ENCODE assay signal across 12 cellular contexts in genomic region chr20:63973160-63973479, GRCh38. TPM values are rescaled to one million over a fixed set of nuclear protein-coding genes. Genes with fewer than 3 reads are reported as not detected.
DNase-seq lines count a peak whose midpoint lies in the region; ATAC-seq, FAIRE-seq and TF ChIP-seq lines count a peak whose summit lies in the region.
"Had no signal": no experiment of that assay in that cellular context is flagged by ENCODE, and none has a peak within 500 bp of the region (broad histone marks: within the 10 kb centered on the region; RNA-seq: fewer than 3 reads in every experiment).

No MANE protein-coding gene starts in this region.

- H2AFZ ChIP-seq in HepG2 (ENCODE audit: low read length): no peak overlapping the region

- peaks cover 11% of the 10 kb centered on the region for H3K79me2 ChIP-seq in HepG2 (ENCODE audit: insufficient read depth, low read length)

- TF ChIP-seq POLR2A in HepG2 (IDR thresholded peaks at IDR 0.05; ENCODE audit: insufficient read depth in 1 of 2, low read depth in 2 of 2, low read length in 2 of 2) (no peak), right lobe of liver (IDR thresholded peaks at IDR 0.05) (no peak)

- DNase-seq in HepG2 (ENCODE audit: low spot score) (no peak), right lobe of liver (no peak), MCF 10A (ENCODE audit: unreplicated experiment) (no peak), mesothelial cell of epicardium (ENCODE audit: low spot score in 2 of 2, unreplicated experiment in 2 of 2) (no peak), type B pancreatic cell (ENCODE audit: extremely low spot score, unreplicated experiment) (no peak), omental fat pad (ENCODE audit: low spot score) (no peak), mucosa of gallbladder (ENCODE audit: low spot score) (no peak)

- TF ChIP-seq EP300 in HepG2 (IDR thresholded peaks at IDR 0.05; ENCODE audit: low read depth in 2 of 2, low read length in 2 of 2) (no peak), HepG2 (CRISPR knock-in tag; IDR thresholded peaks at IDR 0.05; ENCODE audit: borderline replicate concordance) (no peak)

- TF ChIP-seq RAD21 in HepG2 (CRISPR knock-in tag; IDR thresholded peaks at IDR 0.05): no peak

- H3K4me1 ChIP-seq in HepG2 (ENCODE audit: insufficient read depth, low read length) (peaks cover 55% of the 10 kb centered on the region), right lobe of liver (peaks cover 0 to 21% (median 7%) of the 10 kb centered on the region in 4 donors)

- peak overlapping the region in 2 of 3 experiments; percentile 43 to 75; a peak in 3 of 6 replicates for H3K4me3 ChIP-seq in HepG2 (replicated peaks in 1 of 3; ENCODE audit: insufficient read depth in 1 of 3, low read depth in 2 of 3, low read length in 3 of 3)
- H3K4me3 ChIP-seq in right lobe of liver: no peak overlapping the region

- H3K27me3 ChIP-seq in HepG2 (ENCODE audit: control insufficient read depth in 1 of 2, insufficient read depth in 2 of 2, low read length in 2 of 2) (no peaks in the 10 kb centered on the region), right lobe of liver (no peaks in the 10 kb centered on the region)
- H3K27me3 ChIP-seq: upper lobe of right lung had no signal

- peak overlapping the region; percentile 13 for H3K27ac ChIP-seq in HepG2 (ENCODE audit: extremely low read length, insufficient read depth, low read length)
- H3K27ac ChIP-seq in right lobe of liver: no peak overlapping the region
- H3K27ac ChIP-seq: upper lobe of right lung had no signal

- H3K9me3 ChIP-seq in HepG2 (ENCODE audit: low read length): no peaks in the 10 kb centered on the region
- no peaks in the 10 kb centered on the region for H3K9me3 ChIP-seq in right lobe of liver
- H3K9me3 ChIP-seq: upper lobe of right lung had no signal

- POLR2A ChIA-PET in HepG2 (lab: Yijun Ruan, JAX) (interaction anchor here (0.9 to 3.6 kb wide), 15 partner anchors 7 to 436 kb away, joined by 3 to 36 read pairs (median 4); partner anchors contain the start of genes PRPF6, PTK6, TPD52L2 and UCKL1), MCF 10A (lab: Yijun Ruan, JAX) (interaction anchor here (1.0 to 1.4 kb wide), 7 partner anchors 10 to 435 kb away, joined by 3 to 6 read pairs (median 5); partner anchors contain the start of genes TPD52L2 and UCKL1)

- H3K9me3 Mint-ChIP-seq in MCF 10A (ENCODE audit: unreplicated experiment) (no peaks in the 10 kb centered on the region), mesothelial cell of epicardium (no peaks in the 10 kb centered on the region), type B pancreatic cell (no peaks in the 10 kb centered on the region)
- H3K9me3 Mint-ChIP-seq: activated T-cell treated with anti-CD3 and anti-CD28 coated beads, Interleukin-2, amount 50 U/mL, for 24 hours; T-cell had no signal

- H3K4me3 Mint-ChIP-seq in MCF 10A (ENCODE audit: unreplicated experiment) (peak overlapping the region; percentile 61), mesothelial cell of epicardium (peak overlapping the region; percentile 41), type B pancreatic cell (peak overlapping the region; percentile 70)
- H3K4me3 Mint-ChIP-seq: activated naive CD8-positive, alpha-beta T cell; activated T-cell treated with anti-CD3 and anti-CD28 coated beads, Interleukin-2, amount 50 U/mL, for 24 hours; T-cell had no signal

- H3K27me3 Mint-ChIP-seq in MCF 10A (ENCODE audit: insufficient read depth, unreplicated experiment) (no peaks in the 10 kb centered on the region), mesothelial cell of epicardium (ENCODE audit: low read depth) (peaks cover 12% of the 10 kb centered on the region), type B pancreatic cell (peaks cover 8% of the 10 kb centered on the region)
- H3K27me3 Mint-ChIP-seq: activated naive CD8-positive, alpha-beta T cell; activated T-cell treated with anti-CD3 and anti-CD28 coated beads, Interleukin-2, amount 50 U/mL, for 24 hours; T-cell had no signal

- FAIRE-seq in HepG2 (lab: Jason Lieb, UNC): peak; percentile 12

- CTCF ChIA-PET in HepG2 (lab: Yijun Ruan, JAX; ENCODE audit: low intra/inter-chr PET ratio, low total read pairs) (interaction anchor here (0.5 to 2.4 kb wide), 8 partner anchors 22 to 435 kb away, joined by 3 to 18 read pairs (median 4); partner anchors contain the start of genes ARFRP1 and ZGPAT), MCF 10A (lab: Yijun Ruan, JAX) (interaction anchor here (0.7 to 2.9 kb wide), 17 partner anchors 9 to 1329 kb away, joined by 3 to 24 read pairs (median 4); partner anchors contain the start of genes ARFRP1, PTK6, UCKL1 and ZGPAT)

- H3K27ac Mint-ChIP-seq in MCF 10A (ENCODE audit: low read depth, unreplicated experiment): peak overlapping the region; percentile 18
- H3K27ac Mint-ChIP-seq in mesothelial cell of epicardium: no peak overlapping the region
- no peak overlapping the region for H3K27ac Mint-ChIP-seq in type B pancreatic cell
- H3K27ac Mint-ChIP-seq: activated naive CD8-positive, alpha-beta T cell; activated T-cell treated with anti-CD3 and anti-CD28 coated beads, Interleukin-2, amount 50 U/mL, for 24 hours had no signal

- no peak overlapping the region for H3K9ac ChIP-seq in HepG2 (ENCODE audit: insufficient read depth, low read depth, low read length)

- intact Hi-C loops in HepG2 (cut with micrococcal nuclease; ENCODE audit: unreplicated experiment) (loop anchor here (5.0 kb wide), 1 partner anchor 436 kb away; the partner anchor contains the start of gene PTK6), right lobe of liver (cut with DNase I) (loop anchor here (10.0 kb wide), 2 partner anchors 428 to 438 kb away; partner anchors contain the start of genes PTK6 (in 1 of the 2) and SRMS (in 1 of the 2)), MCF 10A (cut with micrococcal nuclease) (loop anchor here (5.0 kb wide), 2 partner anchors 186 to 266 kb away; partner anchors contain the start of genes ARFRP1 and ZGPAT)

- 46% methylated on average over 1 of the region's 3 CpGs for WGBS in HepG2 (ENCODE audit: low lambda C conversion rate)
- 72% methylated on average over 3 of the region's 3 CpGs for WGBS in right lobe of liver (ENCODE audit: insufficient coverage, low coverage, low lambda C conversion rate, missing lambda C conversion rate)

- H3K4me1 Mint-ChIP-seq in MCF 10A (ENCODE audit: insufficient read depth, unreplicated experiment): peaks cover 35% of the 10 kb centered on the region
- peaks cover 15% of the 10 kb centered on the region for H3K4me1 Mint-ChIP-seq in mesothelial cell of epicardium
- H3K4me1 Mint-ChIP-seq in type B pancreatic cell (ENCODE audit: unreplicated experiment): peaks cover 4% of the 10 kb centered on the region

- no peaks in the 10 kb centered on the region; the same call in 1 of the 2 replicates for H4K20me1 ChIP-seq in HepG2 (ENCODE audit: insufficient read depth, low read length)

- in situ Hi-C loops in HepG2 (cut with HindIII; ENCODE audit: extremely low pct_ligation_motif_present, low pct_unique_long_range_greater_than_20kb): no loop called here

- peak overlapping the region; percentile 91 for H3K4me2 ChIP-seq in HepG2 (ENCODE audit: low read depth, low read length)

- H3K36me3 Mint-ChIP-seq in MCF 10A (ENCODE audit: insufficient read depth, unreplicated experiment): no peaks in the 10 kb centered on the region
- peaks cover 5% of the 10 kb centered on the region for H3K36me3 Mint-ChIP-seq in mesothelial cell of epicardium
- no peaks in the 10 kb centered on the region for H3K36me3 Mint-ChIP-seq in type B pancreatic cell

- H3K36me3 ChIP-seq in HepG2 (replicated peaks in 1 of 2; ENCODE audit: control insufficient read depth in 1 of 2, insufficient read depth in 2 of 2, low read length in 2 of 2) (no peaks in the 10 kb centered on the region; a peak in 2 of 5 replicates), right lobe of liver (no peaks in the 10 kb centered on the region)
- H3K36me3 ChIP-seq: upper lobe of right lung had no signal

- no TSS peak for BruUV-seq in HepG2 (replicated peaks; lab: Mats Ljungman, UMichigan)
- no TSS peak for BruUV-seq in MCF 10A (replicated peaks; lab: Mats Ljungman, UMichigan)

- ATAC-seq in HepG2 (no peak), right lobe of liver (no peak), omental fat pad (ENCODE audit: low FRiP score) (no peak), GM18909 (IDR thresholded peaks at IDR 0.05; ENCODE audit: poor library complexity, unreplicated experiment) (no peak)

- TF ChIP-seq CTCF in HepG2 (CRISPR knock-in tag; IDR thresholded peaks at IDR 0.05) (no peak), right lobe of liver (IDR thresholded peaks at IDR 0.05) (no peak), MCF 10A (IDR thresholded peaks at IDR 0.05; ENCODE audit: unreplicated experiment) (no peak), mesothelial cell of epicardium (IDR thresholded peaks at IDR 0.05; ENCODE audit: unreplicated experiment) (no peak), type B pancreatic cell (conservative IDR thresholded peaks at IDR 0.05) (no peak), omental fat pad (IDR thresholded peaks at IDR 0.05) (no peak)

RNA-seq across cellular contexts. Expression of gene ZNF512B, which starts 3.4 kb away (rescaled TPM):
- 22.0 and 30.6 TPM in 2 replicates for total RNA-seq in HepG2 (2016; rRNA removed; fragmentation: Illumina TruSeq; extraction: Trizol)
- total RNA-seq in HepG2 (2016; cell fraction: cytosol; rRNA removed; fragmentation: Illumina TruSeq; extraction: Trizol; ENCODE audit: low read depth): 2.9 and 3.3 TPM in 2 replicates
- total RNA-seq in HepG2 (2016; cell fraction: insoluble cytoplasmic fraction; rRNA removed; fragmentation: Illumina TruSeq; extraction: Trizol): 19.4 and 31.9 TPM in 2 replicates
- 12.6 and 13.7 TPM in 2 replicates for total RNA-seq in HepG2 (2016; cell fraction: membrane; rRNA removed; fragmentation: Illumina TruSeq; extraction: Trizol)
- 28.0 and 32.8 TPM in 2 replicates for total RNA-seq in HepG2 (2016; cell fraction: nucleus; rRNA removed; fragmentation: Illumina TruSeq; extraction: Trizol)
- 11.5 and 16.4 TPM in 2 replicates for polyA plus RNA-seq in HepG2 (2011; rRNA removed)
- 9.0 and 12.7 TPM in 2 replicates for polyA plus RNA-seq in HepG2 (2011; cell fraction: cytosol; rRNA removed)
- polyA plus RNA-seq in HepG2 (2011; cell fraction: nucleus; rRNA removed): 106 and 141 TPM in 2 replicates
- 23.5 and 23.8 TPM in 2 replicates for polyA plus RNA-seq in HepG2 (2012)
- 2.1 and 2.2 TPM in 2 replicates for polyA plus RNA-seq in HepG2 (2016; cell fraction: cytosol; fragmentation: Illumina TruSeq; extraction: Trizol; ENCODE audit: low read depth)
- polyA plus RNA-seq in HepG2 (2016; cell fraction: insoluble cytoplasmic fraction; fragmentation: Illumina TruSeq; extraction: Trizol; ENCODE audit: low read depth): 23.5 and 28.8 TPM in 2 replicates
- 8.1 and 9.6 TPM in 2 replicates for polyA plus RNA-seq in HepG2 (2016; cell fraction: membrane; fragmentation: Illumina TruSeq; extraction: Trizol; ENCODE audit: low read depth)
- polyA plus RNA-seq in HepG2 (2016; cell fraction: nucleus; fragmentation: Illumina TruSeq; extraction: Trizol; ENCODE audit: insufficient read depth, low read depth): 109 and 115 TPM in 2 replicates
- 5.2 and 21.4 TPM in 2 replicates for polyA minus RNA-seq in HepG2 (2011; rRNA and poly(A)+ RNA removed; ENCODE audit: low replicate concordance)
- 14.0 and 14.8 TPM in 2 replicates for polyA minus RNA-seq in HepG2 (2011; cell fraction: cytosol; rRNA and poly(A)+ RNA removed)
- 13.6 and 13.9 TPM in 2 replicates for polyA minus RNA-seq in HepG2 (2011; cell fraction: nucleus; rRNA and poly(A)+ RNA removed)
- 10 to 100 TPM; 10.8 to 16.8 (median 14.0) TPM for total RNA-seq in right lobe of liver
- total RNA-seq in MCF 10A (2022): 23.5 and 26.6 TPM in 2 replicates
- 60.0 to 62.0 TPM (median 61.0 TPM) in 3 replicates for total RNA-seq in mesothelial cell of epicardium
- 34.7 and 40.8 TPM in 2 replicates for total RNA-seq in type B pancreatic cell (ENCODE audit: low replicate concordance)
- 1 to 10 TPM; 6.4 to 9.8 (median 7.2) TPM for total RNA-seq in omental fat pad
- total RNA-seq in mucosa of gallbladder: 26.1 TPM

RNA-seq across cellular contexts. Expression of gene SAMD10, which starts 6.3 kb away (rescaled TPM):
- total RNA-seq in HepG2 (2016; rRNA removed; fragmentation: Illumina TruSeq; extraction: Trizol): 5.1 and 6.1 TPM in 2 replicates
- total RNA-seq in HepG2 (2016; cell fraction: cytosol; rRNA removed; fragmentation: Illumina TruSeq; extraction: Trizol; ENCODE audit: low read depth): 3.8 and 3.9 TPM in 2 replicates
- 4.7 and 6.8 TPM in 2 replicates for total RNA-seq in HepG2 (2016; cell fraction: insoluble cytoplasmic fraction; rRNA removed; fragmentation: Illumina TruSeq; extraction: Trizol)
- 7.9 and 9.1 TPM in 2 replicates for total RNA-seq in HepG2 (2016; cell fraction: membrane; rRNA removed; fragmentation: Illumina TruSeq; extraction: Trizol)
- total RNA-seq in HepG2 (2016; cell fraction: nucleus; rRNA removed; fragmentation: Illumina TruSeq; extraction: Trizol): 5.9 and 6.0 TPM in 2 replicates
- polyA plus RNA-seq in HepG2 (2011; rRNA removed): 11.0 and 11.8 TPM in 2 replicates
- polyA plus RNA-seq in HepG2 (2011; cell fraction: cytosol; rRNA removed): 5.2 and 8.8 TPM in 2 replicates
- 51.4 and 63.7 TPM in 2 replicates for polyA plus RNA-seq in HepG2 (2011; cell fraction: nucleus; rRNA removed)
- polyA plus RNA-seq in HepG2 (2012): 6.2 and 8.9 TPM in 2 replicates
- 8.7 and 9.1 TPM in 2 replicates for polyA plus RNA-seq in HepG2 (2016; cell fraction: cytosol; fragmentation: Illumina TruSeq; extraction: Trizol; ENCODE audit: low read depth)
- polyA plus RNA-seq in HepG2 (2016; cell fraction: insoluble cytoplasmic fraction; fragmentation: Illumina TruSeq; extraction: Trizol; ENCODE audit: low read depth): 8.4 and 12.7 TPM in 2 replicates
- 15.2 and 15.4 TPM in 2 replicates for polyA plus RNA-seq in HepG2 (2016; cell fraction: membrane; fragmentation: Illumina TruSeq; extraction: Trizol; ENCODE audit: low read depth)
- 20.5 and 24.8 TPM in 2 replicates for polyA plus RNA-seq in HepG2 (2016; cell fraction: nucleus; fragmentation: Illumina TruSeq; extraction: Trizol; ENCODE audit: insufficient read depth, low read depth)
- 3.7 and 5.9 TPM in 2 replicates for polyA minus RNA-seq in HepG2 (2011; rRNA and poly(A)+ RNA removed; ENCODE audit: low replicate concordance)
- 4.8 and 6.0 TPM in 2 replicates for polyA minus RNA-seq in HepG2 (2011; cell fraction: cytosol; rRNA and poly(A)+ RNA removed)
- 3.3 and 4.0 TPM in 2 replicates for polyA minus RNA-seq in HepG2 (2011; cell fraction: nucleus; rRNA and poly(A)+ RNA removed)
- total RNA-seq in right lobe of liver: 1 to 10 TPM; 2.7 to 6.7 (median 3.5) TPM
- 4.4 and 4.5 TPM in 2 replicates for total RNA-seq in MCF 10A (2022)
- total RNA-seq in mesothelial cell of epicardium: 10.3 to 11.7 TPM (median 11.4 TPM) in 3 replicates
- 7.4 and 16.9 TPM in 2 replicates for total RNA-seq in type B pancreatic cell (ENCODE audit: low replicate concordance)
- total RNA-seq in omental fat pad: 1 to 10 TPM in 1 of 4 donors, under 1 TPM in 2, not detected in 1; 0.48 to 1.2 (median 0.84) TPM
- total RNA-seq in mucosa of gallbladder: 12.7 TPM

RNA-seq across cellular contexts. Expression of gene PRPF6, which starts 7.8 kb away (rescaled TPM):
- total RNA-seq in HepG2 (2016; rRNA removed; fragmentation: Illumina TruSeq; extraction: Trizol) (101 and 127 TPM in 2 replicates), right lobe of liver (10 to 100 TPM; 21.7 to 28.9 (median 24.4) TPM), MCF 10A (2022) (70.9 and 88.5 TPM in 2 replicates), mesothelial cell of epicardium (65.2 to 68.2 TPM (median 65.9 TPM) in 3 replicates), type B pancreatic cell (ENCODE audit: low replicate concordance) (64.3 and 67.9 TPM in 2 replicates), omental fat pad (10 to 100 TPM; 34.7 to 43.8 (median 40.2) TPM), mucosa of gallbladder (74.7 TPM)
- 28.1 and 30.5 TPM in 2 replicates for total RNA-seq in HepG2 (2016; cell fraction: cytosol; rRNA removed; fragmentation: Illumina TruSeq; extraction: Trizol; ENCODE audit: low read depth)
- 101 and 116 TPM in 2 replicates for total RNA-seq in HepG2 (2016; cell fraction: insoluble cytoplasmic fraction; rRNA removed; fragmentation: Illumina TruSeq; extraction: Trizol)
- total RNA-seq in HepG2 (2016; cell fraction: membrane; rRNA removed; fragmentation: Illumina TruSeq; extraction: Trizol): 51.1 and 54.9 TPM in 2 replicates
- 68.1 and 77.4 TPM in 2 replicates for total RNA-seq in HepG2 (2016; cell fraction: nucleus; rRNA removed; fragmentation: Illumina TruSeq; extraction: Trizol)
- 63.7 and 65.3 TPM in 2 replicates for polyA plus RNA-seq in HepG2 (2011; rRNA removed)
- polyA plus RNA-seq in HepG2 (2011; cell fraction: cytosol; rRNA removed): 58.9 and 67.6 TPM in 2 replicates
- polyA plus RNA-seq in HepG2 (2011; cell fraction: nucleus; rRNA removed): 82.2 and 84.5 TPM in 2 replicates
- 79.5 and 80.7 TPM in 2 replicates for polyA plus RNA-seq in HepG2 (2012)
- polyA plus RNA-seq in HepG2 (2016; cell fraction: cytosol; fragmentation: Illumina TruSeq; extraction: Trizol; ENCODE audit: low read depth): 41.2 and 42.1 TPM in 2 replicates
- polyA plus RNA-seq in HepG2 (2016; cell fraction: insoluble cytoplasmic fraction; fragmentation: Illumina TruSeq; extraction: Trizol; ENCODE audit: low read depth): 130 and 149 TPM in 2 replicates
- polyA plus RNA-seq in HepG2 (2016; cell fraction: membrane; fragmentation: Illumina TruSeq; extraction: Trizol; ENCODE audit: low read depth): 56.1 and 60.4 TPM in 2 replicates
- 122 TPM in 2 replicates for polyA plus RNA-seq in HepG2 (2016; cell fraction: nucleus; fragmentation: Illumina TruSeq; extraction: Trizol; ENCODE audit: insufficient read depth, low read depth)
- 50.1 and 75.7 TPM in 2 replicates for polyA minus RNA-seq in HepG2 (2011; rRNA and poly(A)+ RNA removed; ENCODE audit: low replicate concordance)
- 46.1 and 51.9 TPM in 2 replicates for polyA minus RNA-seq in HepG2 (2011; cell fraction: cytosol; rRNA and poly(A)+ RNA removed)
- 44.4 and 50.5 TPM in 2 replicates for polyA minus RNA-seq in HepG2 (2011; cell fraction: nucleus; rRNA and poly(A)+ RNA removed)

RNA-seq across cellular contexts. Expression of gene UCKL1, which starts 16.9 kb away (rescaled TPM):
- 48.0 and 50.2 TPM in 2 replicates for total RNA-seq in HepG2 (2016; rRNA removed; fragmentation: Illumina TruSeq; extraction: Trizol)
- total RNA-seq in HepG2 (2016; cell fraction: cytosol; rRNA removed; fragmentation: Illumina TruSeq; extraction: Trizol; ENCODE audit: low read depth): 15.0 and 16.7 TPM in 2 replicates
- 43.5 and 50.1 TPM in 2 replicates for total RNA-seq in HepG2 (2016; cell fraction: insoluble cytoplasmic fraction; rRNA removed; fragmentation: Illumina TruSeq; extraction: Trizol)
- 24.1 and 25.5 TPM in 2 replicates for total RNA-seq in HepG2 (2016; cell fraction: membrane; rRNA removed; fragmentation: Illumina TruSeq; extraction: Trizol)
- 48.6 and 53.0 TPM in 2 replicates for total RNA-seq in HepG2 (2016; cell fraction: nucleus; rRNA removed; fragmentation: Illumina TruSeq; extraction: Trizol)
- polyA plus RNA-seq in HepG2 (2011; rRNA removed): 126 and 168 TPM in 2 replicates
- polyA plus RNA-seq in HepG2 (2011; cell fraction: cytosol; rRNA removed): 98.0 and 129 TPM in 2 replicates
- 680 and 852 TPM in 2 replicates for polyA plus RNA-seq in HepG2 (2011; cell fraction: nucleus; rRNA removed)
- 77.7 and 89.9 TPM in 2 replicates for polyA plus RNA-seq in HepG2 (2012)
- polyA plus RNA-seq in HepG2 (2016; cell fraction: cytosol; fragmentation: Illumina TruSeq; extraction: Trizol; ENCODE audit: low read depth): 10.6 and 11.6 TPM in 2 replicates
- 45.9 and 52.5 TPM in 2 replicates for polyA plus RNA-seq in HepG2 (2016; cell fraction: insoluble cytoplasmic fraction; fragmentation: Illumina TruSeq; extraction: Trizol; ENCODE audit: low read depth)
- polyA plus RNA-seq in HepG2 (2016; cell fraction: membrane; fragmentation: Illumina TruSeq; extraction: Trizol; ENCODE audit: low read depth): 15.4 and 15.7 TPM in 2 replicates
- 207 and 220 TPM in 2 replicates for polyA plus RNA-seq in HepG2 (2016; cell fraction: nucleus; fragmentation: Illumina TruSeq; extraction: Trizol; ENCODE audit: insufficient read depth, low read depth)
- polyA minus RNA-seq in HepG2 (2011; rRNA and poly(A)+ RNA removed; ENCODE audit: low replicate concordance): 43.6 and 139 TPM in 2 replicates
- polyA minus RNA-seq in HepG2 (2011; cell fraction: cytosol; rRNA and poly(A)+ RNA removed): 37.0 and 42.5 TPM in 2 replicates
- polyA minus RNA-seq in HepG2 (2011; cell fraction: nucleus; rRNA and poly(A)+ RNA removed): 80.1 and 85.5 TPM in 2 replicates
- total RNA-seq in right lobe of liver: 10 to 100 TPM; 13.1 to 28.5 (median 16.9) TPM
- 38.6 and 43.7 TPM in 2 replicates for total RNA-seq in MCF 10A (2022)
- 56.8 to 60.0 TPM (median 58.0 TPM) in 3 replicates for total RNA-seq in mesothelial cell of epicardium
- total RNA-seq in type B pancreatic cell (ENCODE audit: low replicate concordance): 44.1 and 49.7 TPM in 2 replicates
- 10 to 100 TPM; 25.7 to 48.9 (median 30.3) TPM for total RNA-seq in omental fat pad
- 42.4 TPM for total RNA-seq in mucosa of gallbladder

Comparison
In these comparisons a context has a peak if more than half of its experiments do, and no peak if none do; other contexts are left out.
1. H3K4me3 ChIP-seq: peak in HepG2 (2 of 3); none in right lobe of liver (0 of 3).
2. Peak in every context shown above with its lines, with median percentiles within 50 percentile points of each other: H3K4me3 Mint-ChIP-seq.